In the genomic region with DNA sequence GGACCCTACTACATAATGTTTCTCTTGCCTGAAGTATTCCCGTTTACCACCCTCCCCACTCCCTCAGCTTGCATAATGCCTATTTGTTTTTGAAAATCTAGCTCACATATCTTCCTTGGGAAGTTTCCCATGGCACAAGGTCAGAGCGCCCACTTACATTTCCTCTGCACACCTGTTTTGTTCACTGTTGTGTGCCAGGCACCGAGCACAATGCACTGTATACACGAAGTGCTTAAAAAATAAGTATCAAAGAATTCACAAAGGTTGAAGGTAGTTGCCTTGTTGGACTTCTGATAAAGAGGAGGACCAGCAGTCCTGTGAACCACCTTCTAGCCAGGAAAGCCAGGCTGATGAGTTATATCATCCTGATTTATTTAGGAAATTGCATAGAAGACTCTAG, we compare ENCODE assay signal across 1 cellular context.
TF ChIP-seq lines count a peak whose summit lies in the region.

No MANE protein-coding gene starts in this region.

TF ChIP-seq in GM12878, 131 proteins besides CTCF, POLR2A, EP300 and RAD21:
- TF ChIP-seq CHD4 (IDR thresholded peaks at IDR 0.05) (no peak), RAD51 (IDR thresholded peaks at IDR 0.05) (no peak), PAX5 (IDR thresholded peaks at IDR 0.05; ENCODE audit: borderline replicate concordance, low read depth, low read length) (no peak), KDM1A (IDR thresholded peaks at IDR 0.05; ENCODE audit: borderline replicate concordance) (no peak), CREB1 (IDR thresholded peaks at IDR 0.05; ENCODE audit: low read depth) (no peak), SRF (IDR thresholded peaks at IDR 0.05; ENCODE audit: low read depth in 2 of 2, low read length in 2 of 2) (no peak), EZH2 (IDR thresholded peaks at IDR 0.05; ENCODE audit: borderline replicate concordance, control insufficient read depth, low read depth, low read length) (no peak), GATAD2B (conservative IDR thresholded peaks at IDR 0.05; ENCODE audit: low read depth) (no peak), RB1 (IDR thresholded peaks at IDR 0.05; ENCODE audit: borderline replicate concordance) (no peak), STAT3 (IDR thresholded peaks at IDR 0.05; ENCODE audit: low read depth, low read length) (no peak), GABPA (IDR thresholded peaks at IDR 0.05; ENCODE audit: low read depth) (no peak), FOS (IDR thresholded peaks at IDR 0.05; ENCODE audit: borderline replicate concordance, extremely low read depth, insufficient read length) (no peak), SIX5 (IDR thresholded peaks at IDR 0.05; ENCODE audit: low read depth, low read length, severe bottlenecking) (no peak), BACH1 (IDR thresholded peaks at IDR 0.05; ENCODE audit: borderline replicate concordance) (no peak), MTA3 (IDR thresholded peaks at IDR 0.05; ENCODE audit: borderline replicate concordance, low read length) (no peak), RELA (IDR thresholded peaks at IDR 0.05; ENCODE audit: borderline replicate concordance, partially characterized antibody) (no peak)
- TF ChIP-seq, protein P1, sequence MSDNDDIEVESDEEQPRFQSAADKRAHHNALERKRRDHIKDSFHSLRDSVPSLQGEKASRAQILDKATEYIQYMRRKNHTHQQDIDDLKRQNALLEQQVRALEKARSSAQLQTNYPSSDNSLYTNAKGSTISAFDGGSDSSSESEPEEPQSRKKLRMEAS (IDR thresholded peaks at IDR 0.05; ENCODE audit: low read depth, low read length): no peak
